12 cellular contexts compared by ENCODE assay signal in genomic region chr16:2775317-2775716, GRCh38. TPM values are rescaled to one million over a fixed set of nuclear protein-coding genes. Genes with fewer than 3 reads are reported as not detected.
DNase-seq lines count a peak whose midpoint lies in the region; ATAC-seq and TF ChIP-seq lines count a peak whose summit lies in the region.
"Had no signal": no experiment of that assay in that cellular context is flagged by ENCODE, and none has a peak within 500 bp of the region (broad histone marks: within the 10 kb centered on the region; RNA-seq: fewer than 3 reads in every experiment).

No MANE protein-coding gene starts in this region.

- peaks cover 19 to 47% (median 38%) of the 10 kb centered on the region in 4 donors for H3K4me1 Mint-ChIP-seq in CD4-positive, alpha-beta memory T cell
- H3K4me1 Mint-ChIP-seq in IgD-negative memory B cell: peaks cover 17 to 26% (median 17%) of the 10 kb centered on the region in 3 donors
- peaks cover 39% of the 10 kb centered on the region for H3K4me1 Mint-ChIP-seq in central memory CD8-positive, alpha-beta T cell

- TF ChIP-seq CTCF in neural cell (IDR thresholded peaks at IDR 0.05; ENCODE audit: poor library complexity, severe bottlenecking): no peak

- POLR2A ChIA-PET in CD4-positive, alpha-beta memory T cell (lab: Charles Lee; ENCODE audit: partially characterized antibody): interaction anchor here (1.4 to 8.8 kb wide), 5 partner anchors 8 to 1069 kb away, joined by 3 to 142 read pairs (median 7); partner anchors contain the start of genes MAPK8IP3 and SRRM2

- no peaks in the 10 kb centered on the region for H3K9me3 Mint-ChIP-seq in CD4-positive, alpha-beta memory T cell
- H3K9me3 Mint-ChIP-seq in IgD-negative memory B cell: no peaks in the 10 kb centered on the region
- H3K9me3 Mint-ChIP-seq in central memory CD8-positive, alpha-beta T cell: no peaks in the 10 kb centered on the region

- no peak overlapping the region for H3K4me3 ChIP-seq in CD4-positive, alpha-beta memory T cell (ENCODE audit: low read length in 2 of 2)
- peak overlapping the region; percentile 98 for H3K4me3 ChIP-seq in neural cell (ENCODE audit: low read length)

- no peaks in the 10 kb centered on the region for H3K27me3 Mint-ChIP-seq in CD4-positive, alpha-beta memory T cell
- H3K27me3 Mint-ChIP-seq in IgD-negative memory B cell: no peaks in the 10 kb centered on the region
- H3K27me3 Mint-ChIP-seq in central memory CD8-positive, alpha-beta T cell: no peaks in the 10 kb centered on the region

- H3F3A ChIP-seq in neural cell (ENCODE audit: insufficient read depth, low read length, poor library complexity, severe bottlenecking): no peaks in the 10 kb centered on the region

- peaks cover 39% of the 10 kb centered on the region for H3K79me2 ChIP-seq in neural cell (replicated peaks; ENCODE audit: insufficient read depth, low read length)

- no peak for TF ChIP-seq RAD21 in neural cell (conservative IDR thresholded peaks at IDR 0.05)

- peak overlapping the region; percentile 31 to 96 (median 93) for H3K4me3 Mint-ChIP-seq in CD4-positive, alpha-beta memory T cell
- H3K4me3 Mint-ChIP-seq in IgD-negative memory B cell: peak overlapping the region in 3 of 4 donors; percentile 57 to 98 (median 95)
- H3K4me3 Mint-ChIP-seq in central memory CD8-positive, alpha-beta T cell: peak overlapping the region; percentile 87

- no peaks in the 10 kb centered on the region for H4K20me1 ChIP-seq in neural cell (ENCODE audit: insufficient read depth)

- peak overlapping the region; percentile 76 for H3K4me2 ChIP-seq in neural cell (ENCODE audit: low read length)

- no peaks in the 10 kb centered on the region for H3K9me2 ChIP-seq in neural cell (ENCODE audit: insufficient read depth, low read length)

- TF ChIP-seq EP300 in neural cell (conservative IDR thresholded peaks at IDR 0.05; ENCODE audit: poor library complexity, severe bottlenecking): no peak

- H3K36me3 Mint-ChIP-seq in CD4-positive, alpha-beta memory T cell: peaks cover 23 to 59% of the 10 kb centered on the region in 2 donors
- H3K36me3 Mint-ChIP-seq in IgD-negative memory B cell: peaks cover 2% of the 10 kb centered on the region
- peaks cover 45% of the 10 kb centered on the region for H3K36me3 Mint-ChIP-seq in central memory CD8-positive, alpha-beta T cell (ENCODE audit: insufficient read depth)

- H3K4me1 ChIP-seq in CD4-positive, alpha-beta memory T cell (ENCODE audit: insufficient read depth, low read length): peaks cover 38% of the 10 kb centered on the region

- H3K27ac ChIP-seq in CD4-positive, alpha-beta memory T cell (ENCODE audit: low read depth, low read length): no peak overlapping the region
- no peak overlapping the region for H3K27ac ChIP-seq in neural cell (ENCODE audit: low read length)

- H3K27me3 ChIP-seq in CD4-positive, alpha-beta memory T cell (ENCODE audit: insufficient read depth, low read length): no peaks in the 10 kb centered on the region
- H3K27me3 ChIP-seq in neural cell (ENCODE audit: insufficient read depth, low read depth, low read length): no peaks in the 10 kb centered on the region

- intact Hi-C loops in CD4-positive, alpha-beta memory T cell (cut with micrococcal nuclease): loop anchor here (5.0 to 10.0 kb wide), 2 partner anchors 92 to 241 kb away; partner anchors contain the start of genes CEMP1 and PDPK1

- H3K9me3 ChIP-seq in CD4-positive, alpha-beta memory T cell (ENCODE audit: control insufficient read depth in 1 of 2, low read length in 2 of 2): no peaks in the 10 kb centered on the region
- no peaks in the 10 kb centered on the region for H3K9me3 ChIP-seq in neural cell (ENCODE audit: low read length)

- peak overlapping the region in 5 of 7 donors; percentile 59 to 99 (median 93) for H3K27ac Mint-ChIP-seq in CD4-positive, alpha-beta memory T cell
- H3K27ac Mint-ChIP-seq in IgD-negative memory B cell: peak overlapping the region in 2 of 3 donors; percentile 82 to 97
- H3K27ac Mint-ChIP-seq in central memory CD8-positive, alpha-beta T cell (ENCODE audit: low read depth): no peak overlapping the region

- CTCF ChIA-PET in CD4-positive, alpha-beta memory T cell (lab: Charles Lee; ENCODE audit: partially characterized antibody): interaction anchor here (1.1 kb wide), 1 partner anchor 22 kb away, joined by 3 read pairs; no protein-coding TSS in a partner anchor

- H3K36me3 ChIP-seq in CD4-positive, alpha-beta memory T cell (ENCODE audit: insufficient read depth, low read length): peaks cover 27% of the 10 kb centered on the region
- peaks cover 4% of the 10 kb centered on the region for H3K36me3 ChIP-seq in neural cell (ENCODE audit: insufficient read depth, low read length)

- H3K9ac ChIP-seq in neural cell (ENCODE audit: low read length): peak overlapping the region; percentile 95

- DNase-seq in CD4-positive, alpha-beta memory T cell: peak in 1 of 5 donors; percentile 6
- DNase-seq in central memory CD8-positive, alpha-beta T cell (ENCODE audit: low spot score in 2 of 2): no peak
- DNase-seq in effector CD8-positive, alpha-beta T cell (lab: John Stamatoyannopoulos, UW): no peak
- no peak for DNase-seq in NCI-H146 (lab: John Stamatoyannopoulos, UW)
- DNase-seq in NCI-H1694 treated with DMSO at 0.1 percent for 48 hours (lab: John Stamatoyannopoulos, UW): no peak
- DNase-seq: amygdala, NCI-H446 had no signal

- ATAC-seq in central memory CD8-positive, alpha-beta T cell (replicated peaks; ENCODE audit: extremely low read depth, poor library complexity, severe bottlenecking): no peak
- no peak for ATAC-seq in HG02798 (IDR thresholded peaks at IDR 0.05; ENCODE audit: poor library complexity, unreplicated experiment)

- H2AFZ ChIP-seq in neural cell (ENCODE audit: low read depth, low read length): no peak overlapping the region

TF ChIP-seq in neural cell, 6 proteins besides CTCF, POLR2A, EP300 and RAD21:
- TF ChIP-seq REST (IDR thresholded peaks at IDR 0.05; ENCODE audit: borderline replicate concordance): no peak
- no peak for TF ChIP-seq MXI1 (conservative IDR thresholded peaks at IDR 0.05; ENCODE audit: poor library complexity, severe bottlenecking)
- TF ChIP-seq EZH2 (IDR thresholded peaks at IDR 0.05; ENCODE audit: borderline replicate concordance, insufficient read depth, low read length, poor library complexity, severe bottlenecking): no peak
- no peak for TF ChIP-seq TAF1 (IDR thresholded peaks at IDR 0.05; ENCODE audit: low read depth)
- TF ChIP-seq SMC3 (conservative IDR thresholded peaks at IDR 0.05; ENCODE audit: poor library complexity): no peak
- no peak for TF ChIP-seq POLR2AphosphoS5 (IDR thresholded peaks at IDR 0.05)

RNA-seq across cellular contexts. Expression of gene ELOB, which starts 1.8 kb away (rescaled TPM):
- 10 to 100 TPM; 83.0 to 86.8 TPM for total RNA-seq in CD4-positive, alpha-beta memory T cell
- 100 to 1,000 TPM; 268 to 270 TPM for polyA plus RNA-seq in CD4-positive, alpha-beta memory T cell
- 262 TPM for polyA plus RNA-seq in IgD-negative memory B cell
- polyA plus RNA-seq in neural cell: 513 and 520 TPM in 2 replicates
- polyA minus RNA-seq in neural cell: 148 and 152 TPM in 2 replicates

RNA-seq across cellular contexts. Expression of gene PRSS33, which starts 12.0 kb away (rescaled TPM):
- not detected for total RNA-seq in CD4-positive, alpha-beta memory T cell
- not detected for polyA plus RNA-seq in CD4-positive, alpha-beta memory T cell
- polyA plus RNA-seq in IgD-negative memory B cell (not detected), neural cell (not detected in 2 replicates)
- polyA minus RNA-seq in neural cell: not detected in 2 replicates
- total RNA-seq: mononuclear cell had no signal

RNA-seq across cellular contexts. Expression of gene SRRM2, which starts 22.9 kb away (rescaled TPM):
- total RNA-seq in CD4-positive, alpha-beta memory T cell: 1,000 to 10,000 TPM; 1,118 to 1,137 TPM
- polyA plus RNA-seq in CD4-positive, alpha-beta memory T cell: 100 to 1,000 TPM in 1 of 2 donors, 10 to 100 TPM in 1; 11.8 to 132 TPM
- polyA plus RNA-seq in IgD-negative memory B cell (159 TPM), neural cell (40.0 and 58.2 TPM in 2 replicates)
- 58.7 and 80.2 TPM in 2 replicates for polyA minus RNA-seq in neural cell

RNA-seq across cellular contexts. Expression of gene PRSS41, which starts 23.0 kb away (rescaled TPM):
- total RNA-seq in CD4-positive, alpha-beta memory T cell: not detected
- polyA plus RNA-seq in CD4-positive, alpha-beta memory T cell: not detected
- polyA plus RNA-seq in IgD-negative memory B cell: not detected
- not detected in 2 replicates for polyA plus RNA-seq in neural cell
- not detected in 2 replicates for polyA minus RNA-seq in neural cell
- total RNA-seq: mononuclear cell had no signal
- polyA plus RNA-seq: thymus had no signal

RNA-seq across cellular contexts. Expression of gene PRSS21, which starts 41.7 kb away (rescaled TPM):
- total RNA-seq in CD4-positive, alpha-beta memory T cell: 1 to 10 TPM in 1 of 2 experiments, under 1 TPM in 1; 0.96 to 2.6 TPM
- polyA plus RNA-seq in CD4-positive, alpha-beta memory T cell: 10 to 100 TPM in 1 of 2 donors, 1 to 10 TPM in 1; 6.2 to 11.5 TPM
- polyA plus RNA-seq in IgD-negative memory B cell: 10.4 TPM
- not detected in 2 replicates for polyA plus RNA-seq in neural cell
- polyA minus RNA-seq in neural cell: not detected in 2 replicates
- total RNA-seq: mononuclear cell had no signal
